Comparison of ENCODE assay signal across 15 cellular contexts in the genomic region with DNA sequence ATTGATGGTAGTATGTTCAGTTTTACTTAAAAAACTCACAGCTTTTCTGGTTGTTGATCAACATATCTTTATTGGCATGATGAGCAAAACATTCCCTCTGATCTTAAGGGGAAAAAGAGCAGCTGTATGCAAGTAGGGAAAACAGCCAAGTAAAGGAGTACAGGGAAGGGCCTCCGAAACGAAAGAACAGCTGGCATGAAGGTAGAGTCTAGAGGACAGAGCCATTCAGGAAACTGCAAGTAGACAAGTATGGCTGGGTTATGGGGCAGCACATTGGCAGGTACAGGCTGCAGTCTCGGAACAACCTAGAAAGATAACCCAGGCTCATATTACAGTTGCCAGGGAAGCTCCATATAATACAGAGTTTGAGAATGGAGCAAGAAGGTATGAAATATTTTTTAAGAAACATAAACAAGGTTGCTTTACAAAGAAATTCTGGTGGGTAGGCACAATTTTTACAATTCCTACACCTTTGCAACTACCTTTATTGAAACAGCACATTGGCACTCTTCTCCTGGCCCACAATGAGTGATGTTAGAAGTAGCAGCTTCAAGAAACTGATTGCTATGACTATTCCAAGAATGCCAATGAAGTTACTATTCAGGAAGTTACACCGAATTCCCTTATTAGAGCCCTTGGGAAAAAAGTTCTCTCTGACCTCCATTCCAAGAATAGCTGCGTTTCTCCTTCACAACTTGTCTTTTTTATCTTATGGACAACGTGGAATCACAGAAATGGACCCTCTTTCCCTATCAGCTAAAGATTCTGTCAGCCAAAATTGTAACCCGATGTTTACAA. TPM values are rescaled to one million over a fixed set of nuclear protein-coding genes. Genes with fewer than 3 reads are reported as not detected.
DNase-seq lines count a peak whose midpoint lies in the region; ATAC-seq, FAIRE-seq and TF ChIP-seq lines count a peak whose summit lies in the region.
"Had no signal": no experiment of that assay in that cellular context is flagged by ENCODE, and none has a peak within 500 bp of the region (broad histone marks: within the 10 kb centered on the region; RNA-seq: fewer than 3 reads in every experiment).

No MANE protein-coding gene starts in this region.

- intact Hi-C loops in psoas muscle (cut with DNase I): loop anchor here in 1 of 2 donors (5.0 kb wide), 1 partner anchor 40 kb away; no protein-coding TSS in a partner anchor

- 45 to 54% (median 47%) methylated on average over 7 of the region's 7 CpGs for WGBS in psoas muscle, 3 donors

- H3K27ac ChIP-seq in HEK293 (ENCODE audit: extremely low read depth, low read depth, low read length) (no peak overlapping the region), cardiac muscle cell (peak overlapping the region; percentile 69), psoas muscle (no peak overlapping the region)
- H3K27ac ChIP-seq in effector memory CD4-positive, alpha-beta T cell (ENCODE audit: insufficient read depth, low read length, poor library complexity, severe bottlenecking): no peak overlapping the region
- H3K27ac ChIP-seq: Peyer's patch had no signal

- TF ChIP-seq CTCF in HEK293 (tag by site-specific recombination; IDR thresholded peaks at IDR 0.05) (no peak), cardiac muscle cell (IDR thresholded peaks at IDR 0.05; ENCODE audit: low read depth, low read length) (no peak), psoas muscle (IDR thresholded peaks at IDR 0.05) (no peak)

- H3K4me3 ChIP-seq in HEK293 (ENCODE audit: low read depth, low read length): no peak overlapping the region
- H3K4me3 ChIP-seq in adipocyte (ENCODE audit: low read length): peak overlapping the region; percentile 39
- H3K4me3 ChIP-seq in cardiac muscle cell: no peak overlapping the region
- peak overlapping the region; percentile 23 for H3K4me3 ChIP-seq in psoas muscle
- no peak overlapping the region for H3K4me3 ChIP-seq in effector memory CD4-positive, alpha-beta T cell (ENCODE audit: insufficient read depth, low read depth, low read length, poor library complexity, severe bottlenecking)
- H3K4me3 ChIP-seq: Peyer's patch had no signal

- H3K4me1 ChIP-seq in HEK293 (ENCODE audit: control insufficient read depth, insufficient read depth, low read length): peaks cover 13% of the 10 kb centered on the region
- peaks cover 36% of the 10 kb centered on the region for H3K4me1 ChIP-seq in adipocyte (ENCODE audit: control insufficient read depth, insufficient read depth, low read length)
- peaks cover 13% of the 10 kb centered on the region for H3K4me1 ChIP-seq in cardiac muscle cell (ENCODE audit: low read depth)
- peaks cover 26% of the 10 kb centered on the region for H3K4me1 ChIP-seq in psoas muscle
- no peaks in the 10 kb centered on the region for H3K4me1 ChIP-seq in effector memory CD4-positive, alpha-beta T cell (ENCODE audit: control insufficient read depth, insufficient read depth, low read length, poor library complexity, severe bottlenecking)
- H3K4me1 ChIP-seq: Peyer's patch had no signal

- POLR2A ChIA-PET in HEK293 (lab: Yijun Ruan, JAX): interaction anchor here (0.7 kb wide), 1 partner anchor 11 kb away, joined by 3 read pairs; no protein-coding TSS in a partner anchor

- no peaks in the 10 kb centered on the region for H3K27me3 ChIP-seq in adipocyte (replicated peaks; ENCODE audit: control insufficient read depth, insufficient read depth, low read length)
- H3K27me3 ChIP-seq in cardiac muscle cell: no peaks in the 10 kb centered on the region
- H3K27me3 ChIP-seq in psoas muscle (ENCODE audit: insufficient read depth in 3 of 3, low read length in 2 of 3): no peaks in the 10 kb centered on the region
- H3K27me3 ChIP-seq in effector memory CD4-positive, alpha-beta T cell (replicated peaks; ENCODE audit: control insufficient read depth, insufficient read depth, low read length, poor library complexity, severe bottlenecking): no peaks in the 10 kb centered on the region
- H3K27me3 ChIP-seq: Peyer's patch had no signal

- no peak for FAIRE-seq in GM19239 (lab: Jason Lieb, UNC)
- FAIRE-seq: frontal cortex had no signal

- H3K36me3 ChIP-seq in HEK293 (ENCODE audit: control insufficient read depth in 2 of 2, insufficient read depth in 1 of 2, low read length in 2 of 2): peaks cover 0 to 4% of the 10 kb centered on the region in 2 experiments; a peak in 1 of 3 replicates
- H3K36me3 ChIP-seq in adipocyte (ENCODE audit: control insufficient read depth, insufficient read depth, low read length, severe bottlenecking): no peaks in the 10 kb centered on the region
- no peaks in the 10 kb centered on the region for H3K36me3 ChIP-seq in cardiac muscle cell
- H3K36me3 ChIP-seq in psoas muscle (ENCODE audit: insufficient read depth in 1 of 2, low read depth in 1 of 2): no peaks in the 10 kb centered on the region
- H3K36me3 ChIP-seq in effector memory CD4-positive, alpha-beta T cell (ENCODE audit: control insufficient read depth, insufficient read depth, low read length): no peaks in the 10 kb centered on the region

- no peaks in the 10 kb centered on the region for H3K9me3 ChIP-seq in HEK293 (ENCODE audit: control insufficient read depth, insufficient read depth, low read depth, low read length)
- no peaks in the 10 kb centered on the region for H3K9me3 ChIP-seq in adipocyte (ENCODE audit: control insufficient read depth, low read length)
- H3K9me3 ChIP-seq in cardiac muscle cell (ENCODE audit: low read depth): no peaks in the 10 kb centered on the region
- no peaks in the 10 kb centered on the region for H3K9me3 ChIP-seq in psoas muscle
- no peaks in the 10 kb centered on the region for H3K9me3 ChIP-seq in effector memory CD4-positive, alpha-beta T cell (ENCODE audit: control insufficient read depth, low read length)
- H3K9me3 ChIP-seq: Peyer's patch had no signal

- DNase-seq in adipocyte (ENCODE audit: low read depth) (peak; percentile 19), cardiac muscle cell (ENCODE audit: low read depth in 1 of 2, low spot score in 1 of 2) (peak in 1 of 2 donors; percentile 58), psoas muscle (no peak), GM19239 (ENCODE audit: insufficient read length, low spot score) (no peak)
- DNase-seq in effector memory CD4-positive, alpha-beta T cell: no peak
- no peak for DNase-seq in activated effector memory CD4-positive, alpha-beta T cell treated with Interleukin-2 at 50 U/mL for 16 hours
- DNase-seq: activated CD4-positive, alpha-beta memory T cell treated with anti-CD3 and anti-CD28 coated beads for 36 hours; activated naive CD4-positive, alpha-beta T cell treated with Interleukin-2 at 50 U/mL for 16 hours; CD4-positive, alpha-beta T cell; naive B cell; NCI-H345; Peyer's patch had no signal

- CTCF ChIA-PET in HEK293 (lab: Yijun Ruan, JAX): interaction anchor here (0.6 kb wide), 1 partner anchor 17 kb away, joined by 10 read pairs; no protein-coding TSS in a partner anchor

- H3K9ac ChIP-seq in adipocyte (ENCODE audit: low read length): no peak overlapping the region

- ATAC-seq in psoas muscle: peak in 2 of 4 donors; percentile 39 to 57
- no peak for ATAC-seq in HG02623 (IDR thresholded peaks at IDR 0.05; ENCODE audit: unreplicated experiment)

TF ChIP-seq in HEK293, 187 proteins besides CTCF, POLR2A, EP300 and RAD21:
- peak; percentile 30; the same call in 1 of the 2 replicates for TF ChIP-seq FEZF1 (tag by site-specific recombination; IDR thresholded peaks at IDR 0.05)
- TF ChIP-seq ZNF211 (tag by site-specific recombination; IDR thresholded peaks at IDR 0.05; ENCODE audit: low read depth): no peak

RNA-seq across cellular contexts. Expression of a gene that starts 45.2 kb away (rescaled TPM):
- total RNA-seq in cardiac muscle cell (84.2 and 89.3 TPM in 2 replicates), psoas muscle (10 to 100 TPM in 1 of 4 donors, 1 to 10 TPM in 3; 8.0 to 15.2 (median 8.6) TPM)
- polyA plus RNA-seq in cardiac muscle cell (52.4 and 66.1 TPM in 2 replicates), psoas muscle (1 to 10 TPM; 3.9 to 6.9 (median 4.9) TPM)

Comparison
In these comparisons a context has a peak if more than half of its experiments do, and no peak if none do; other contexts are left out.
1. H3K4me3 ChIP-seq: peak in adipocyte (single experiment) and psoas muscle (single experiment); none in HEK293 (single experiment), cardiac muscle cell (single experiment) and effector memory CD4-positive, alpha-beta T cell (single experiment).